11 cellular contexts compared by ENCODE assay signal in the genomic region with DNA sequence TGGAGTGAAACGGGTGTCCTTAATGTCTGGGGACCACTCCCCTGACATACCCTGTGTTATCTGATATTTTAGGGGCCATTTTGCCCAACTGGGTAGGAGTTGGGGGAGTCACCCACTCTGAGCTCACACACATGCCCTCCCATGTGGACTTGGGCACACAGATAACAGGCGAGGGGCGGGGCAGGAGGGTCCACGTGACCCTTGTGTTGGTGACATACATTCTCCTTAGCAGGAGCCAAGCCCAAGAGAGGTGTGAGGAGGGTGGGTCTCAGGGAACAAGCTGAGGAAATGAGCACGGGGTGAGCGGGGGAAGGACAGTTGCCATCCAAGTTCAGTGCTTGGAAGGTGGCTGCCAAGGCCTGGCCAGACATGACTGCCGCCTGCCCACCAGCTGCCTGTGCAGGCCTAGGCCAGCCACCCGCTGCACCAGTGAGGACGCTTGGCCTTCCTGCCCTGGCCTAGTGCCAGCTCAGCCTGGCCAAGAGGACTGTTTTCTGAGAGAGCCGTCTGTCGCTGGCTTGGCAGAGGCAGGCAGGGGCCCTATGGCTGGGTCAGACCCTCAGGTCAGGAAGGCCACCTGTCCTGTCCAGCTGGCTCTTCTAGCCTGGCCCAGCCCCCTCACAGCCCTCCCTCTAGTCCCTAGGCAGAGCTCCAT. TPM values are rescaled to one million over a fixed set of nuclear protein-coding genes. Genes with fewer than 3 reads are reported as not detected.
DNase-seq lines count a peak whose midpoint lies in the region; ATAC-seq and TF ChIP-seq lines count a peak whose summit lies in the region.
"Had no signal": no experiment of that assay in that cellular context is flagged by ENCODE, and none has a peak within 500 bp of the region (broad histone marks: within the 10 kb centered on the region; RNA-seq: fewer than 3 reads in every experiment).

No MANE protein-coding gene starts in this region.

- no peak overlapping the region for H3K9ac ChIP-seq in trophoblast cell (ENCODE audit: low read length)

- no peak overlapping the region for H2BK12ac ChIP-seq in trophoblast cell (ENCODE audit: low read length)

- no peaks in the 10 kb centered on the region for H3K9me3 ChIP-seq in mucosa of descending colon
- H3K9me3 ChIP-seq in trophoblast cell (ENCODE audit: insufficient read depth, low read depth, low read length) = no peaks in the 10 kb centered on the region
- H3K9me3 ChIP-seq: A549 had no signal

- H3K27ac ChIP-seq in dorsolateral prefrontal cortex (peak overlapping the region in 3 of 59 donors; percentile 7 to 53 (median 18)), trophoblast cell (ENCODE audit: low read depth, low read length) (no peak overlapping the region)
- H3K27ac ChIP-seq: A549 had no signal

- TF ChIP-seq CTCF in dorsolateral prefrontal cortex (IDR thresholded peaks at IDR 0.05 in 54 of 56, conservative IDR thresholded peaks at IDR 0.05 in 2 of 56; ENCODE audit: low read depth in 1 of 56, partially characterized antibody in 56 of 56) (no peak), mucosa of descending colon (IDR thresholded peaks at IDR 0.05) (no peak)

- H3K79me1 ChIP-seq in trophoblast cell (ENCODE audit: low read length) = no peaks in the 10 kb centered on the region

- H3K18ac ChIP-seq in trophoblast cell (ENCODE audit: low read length) = no peak overlapping the region

- H2AFZ ChIP-seq in trophoblast cell (ENCODE audit: insufficient read depth, low read length, poor library complexity) = no peak overlapping the region

- H3K4me2 ChIP-seq in trophoblast cell (ENCODE audit: low read length) = no peak overlapping the region
- H3K4me2 ChIP-seq: A549 had no signal

- WGBS in trophoblast cell (ENCODE audit: extremely low coverage, insufficient coverage, insufficient read length) = no CpG with 5 or more reads among the region's 11 CpGs

- H3K36me3 Mint-ChIP-seq in activated naive CD4-positive, alpha-beta T cell treated with anti-CD3 and anti-CD28 coated beads, Interleukin-2, amount 50 U/mL, for 72 hours = no peaks in the 10 kb centered on the region

- ATAC-seq in activated naive CD4-positive, alpha-beta T cell treated with anti-CD3 and anti-CD28 coated beads, Interleukin-2, amount 50 U/mL, for 72 hours = no peak
- peak; percentile 62 for ATAC-seq in mucosa of descending colon
- no peak for ATAC-seq in HG02623 (IDR thresholded peaks at IDR 0.05; ENCODE audit: unreplicated experiment)
- ATAC-seq: A549, PC-3 had no signal

- H3K23ac ChIP-seq in trophoblast cell (ENCODE audit: low read length) = no peak overlapping the region

- H2BK5ac ChIP-seq in trophoblast cell (ENCODE audit: low read depth, low read length, poor library complexity) = no peak overlapping the region

- no peaks in the 10 kb centered on the region for H3K79me2 ChIP-seq in trophoblast cell (ENCODE audit: control insufficient read depth, insufficient read depth, low read length, poor library complexity)

- H4K8ac ChIP-seq in trophoblast cell (ENCODE audit: low read depth, low read length) = no peak overlapping the region

- no peak for DNase-seq in activated naive CD4-positive, alpha-beta T cell treated with anti-CD3 and anti-CD28 coated beads, Interleukin-2, amount 50 U/mL, for 72 hours (ENCODE audit: low spot score in 2 of 2)
- DNase-seq in activated naive CD4-positive, alpha-beta T cell (lab: John Stamatoyannopoulos, UW) = no peak
- DNase-seq in dorsolateral prefrontal cortex (peak in 7 of 10 donors; percentile 31 to 98 (median 58)), mucosa of descending colon (peak in 2 of 3 donors; percentile 57 to 72), trophoblast cell (no peak), CD1c-positive myeloid dendritic cell (ENCODE audit: extremely low spot score) (no peak), NCI-H345 (lab: John Stamatoyannopoulos, UW) (no peak)
- DNase-seq: activated CD8-positive, alpha-beta memory T cell treated with anti-CD3 and anti-CD28 coated beads for 24 hours; PC-3 had no signal

- H2AK5ac ChIP-seq in trophoblast cell (ENCODE audit: low read length) = no peak overlapping the region

- H3K4ac ChIP-seq in trophoblast cell (ENCODE audit: low read depth, low read length) = no peak overlapping the region

- H3K27me3 ChIP-seq in dorsolateral prefrontal cortex (no peaks in the 10 kb centered on the region), trophoblast cell (ENCODE audit: insufficient read depth, low read length) (no peaks in the 10 kb centered on the region)

- H4K12ac ChIP-seq in trophoblast cell (ENCODE audit: low read depth, low read length) = no peak overlapping the region

- peak overlapping the region; percentile 57 to 68 for H3K27ac Mint-ChIP-seq in activated naive CD4-positive, alpha-beta T cell treated with anti-CD3 and anti-CD28 coated beads, Interleukin-2, amount 50 U/mL, for 72 hours

- H3K4me3 ChIP-seq in dorsolateral prefrontal cortex = no peak overlapping the region
- no peak overlapping the region for H3K4me3 ChIP-seq in mucosa of descending colon
- no peak overlapping the region for H3K4me3 ChIP-seq in trophoblast cell (ENCODE audit: low read depth, low read length)
- H3K4me3 ChIP-seq: A549 had no signal

- no peak overlapping the region for H3K14ac ChIP-seq in trophoblast cell (ENCODE audit: low read length)

- intact Hi-C loops in dorsolateral prefrontal cortex (cut with DNase I) = no loop called here
- intact Hi-C loops in mucosa of descending colon (cut with DNase I, micrococcal nuclease) = no loop called here

- peaks cover 3% of the 10 kb centered on the region for H3K4me1 ChIP-seq in mucosa of descending colon (ENCODE audit: low read depth)
- H3K4me1 ChIP-seq in trophoblast cell (ENCODE audit: control insufficient read depth in 1 of 2, insufficient read depth in 2 of 2, low read length in 2 of 2) = peaks cover 0 to 4% of the 10 kb centered on the region in 2 experiments
- H3K4me1 ChIP-seq: A549 had no signal

- H2BK120ac ChIP-seq in trophoblast cell (ENCODE audit: insufficient read depth, low read length, poor library complexity) = no peak overlapping the region

- no peak overlapping the region for H4K91ac ChIP-seq in trophoblast cell (ENCODE audit: low read depth, low read length)

- H3K9me3 Mint-ChIP-seq in activated naive CD4-positive, alpha-beta T cell treated with anti-CD3 and anti-CD28 coated beads, Interleukin-2, amount 50 U/mL, for 72 hours = no peaks in the 10 kb centered on the region

- H3K36me3 ChIP-seq in mucosa of descending colon (ENCODE audit: low read depth) (no peaks in the 10 kb centered on the region), trophoblast cell (ENCODE audit: control insufficient read depth in 1 of 2, insufficient read depth in 2 of 2, low read length in 2 of 2) (no peaks in the 10 kb centered on the region)

RNA-seq across cellular contexts. Expression of a gene that starts 31.3 kb away (rescaled TPM):
- total RNA-seq in activated naive CD4-positive, alpha-beta T cell treated with anti-CD3 and anti-CD28 coated beads, Interleukin-2, amount 50 U/mL, for 72 hours = 10 to 100 TPM; 10.9 to 15.1 TPM
- 10 to 100 TPM; 19.2 to 33.5 (median 26.4) TPM for total RNA-seq in dorsolateral prefrontal cortex
- 10 to 100 TPM; 41.4 to 51.6 (median 41.4) TPM for total RNA-seq in mucosa of descending colon
- polyA plus RNA-seq in trophoblast cell (2013) = 43.3 and 44.6 TPM in 2 replicates

RNA-seq across cellular contexts. Expression of a gene that starts 40.0 kb away (rescaled TPM):
- total RNA-seq in activated naive CD4-positive, alpha-beta T cell treated with anti-CD3 and anti-CD28 coated beads, Interleukin-2, amount 50 U/mL, for 72 hours = 10 to 100 TPM; 18.1 to 34.3 TPM
- total RNA-seq in dorsolateral prefrontal cortex = 10 to 100 TPM in 113 of 120 experiments, 1 to 10 TPM in 7; 7.6 to 20.0 (median 13.4) TPM
- total RNA-seq in mucosa of descending colon = 10 to 100 TPM; 20.5 to 37.6 (median 36.7) TPM
- polyA plus RNA-seq in trophoblast cell (2013) = 14.7 and 16.2 TPM in 2 replicates

RNA-seq across cellular contexts. Expression of a gene that starts 40.1 kb away (rescaled TPM):
- 10 to 100 TPM; 42.3 to 50.7 TPM for total RNA-seq in activated naive CD4-positive, alpha-beta T cell treated with anti-CD3 and anti-CD28 coated beads, Interleukin-2, amount 50 U/mL, for 72 hours
- total RNA-seq in dorsolateral prefrontal cortex (10 to 100 TPM; 24.6 to 51.7 (median 35.3) TPM), mucosa of descending colon (10 to 100 TPM; 20.2 to 32.9 (median 25.0) TPM)
- polyA plus RNA-seq in trophoblast cell (2013) = 13.1 TPM in 2 replicates

RNA-seq across cellular contexts. Expression of a gene that starts 45.1 kb away (rescaled TPM):
- 1 to 10 TPM; 1.9 to 4.1 TPM for total RNA-seq in activated naive CD4-positive, alpha-beta T cell treated with anti-CD3 and anti-CD28 coated beads, Interleukin-2, amount 50 U/mL, for 72 hours
- total RNA-seq in dorsolateral prefrontal cortex = 1 to 10 TPM; 1.1 to 7.6 (median 3.1) TPM
- total RNA-seq in mucosa of descending colon = under 1 TPM; 0.20 to 0.60 (median 0.31) TPM
- polyA plus RNA-seq in trophoblast cell (2013) = 0.45 and 0.51 TPM in 2 replicates

RNA-seq across cellular contexts. Expression of a gene that starts 50.0 kb away (rescaled TPM):
- 10 to 100 TPM; 68.3 to 83.1 TPM for total RNA-seq in activated naive CD4-positive, alpha-beta T cell treated with anti-CD3 and anti-CD28 coated beads, Interleukin-2, amount 50 U/mL, for 72 hours
- total RNA-seq in dorsolateral prefrontal cortex (10 to 100 TPM; 10.1 to 23.5 (median 15.5) TPM), mucosa of descending colon (10 to 100 TPM; 10.9 to 25.7 (median 18.9) TPM)
- polyA plus RNA-seq in trophoblast cell (2013) = 15.1 and 16.0 TPM in 2 replicates

Comparison
In these comparisons a context has a peak if more than half of its experiments do, and no peak if none do; other contexts are left out.
1. DNase-seq: peak in dorsolateral prefrontal cortex (7 of 10) and mucosa of descending colon (2 of 3); none in activated naive CD4-positive, alpha-beta T cell treated with anti-CD3 and anti-CD28 coated beads, Interleukin-2, amount 50 U/mL, for 72 hours (0 of 2), activated naive CD4-positive, alpha-beta T cell (0 of 4), trophoblast cell (0 of 2), CD1c-positive myeloid dendritic cell (single experiment) and NCI-H345 (single experiment).